Comparison of ENCODE assay signal across 8 cellular contexts in the genomic region with DNA sequence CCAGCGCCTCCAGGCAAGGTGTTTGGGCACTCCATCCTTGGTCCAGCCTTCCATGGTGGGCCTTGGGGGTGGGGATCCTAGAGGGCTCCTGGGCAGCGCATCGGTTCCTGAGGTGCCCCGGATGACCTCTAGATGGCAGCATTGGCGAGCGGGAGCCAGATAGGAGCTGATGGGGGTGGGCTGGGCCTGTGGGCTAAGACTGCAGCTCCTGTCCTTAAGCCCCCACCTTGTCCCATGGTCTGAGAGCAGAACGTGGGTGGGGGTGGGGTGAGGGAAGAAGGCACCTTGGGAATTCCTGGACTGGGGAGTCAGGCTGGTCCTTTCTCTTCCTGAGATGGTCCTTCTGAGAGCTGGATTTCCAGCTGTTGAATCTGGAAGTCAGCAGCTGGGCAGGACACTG.
A peak's percentile ranks its signal among the peaks of the same experiment; 100 is the strongest.
DNase-seq lines count a peak whose midpoint lies in the region; ATAC-seq and TF ChIP-seq lines count a peak whose summit lies in the region.

No MANE protein-coding gene starts in this region.

- H3K18ac ChIP-seq in mesenchymal stem cell (ENCODE audit: low read depth in 1 of 2, low read length in 2 of 2): no peak overlapping the region

- H3K27ac ChIP-seq in coronary artery (no peak overlapping the region), mesenchymal stem cell (ENCODE audit: low read length, poor library complexity, severe bottlenecking) (no peak overlapping the region)

- peak; percentile 51 to 55 for ATAC-seq in activated CD4-positive, CD25-positive, alpha-beta regulatory T cell treated with anti-CD3 and anti-CD28 coated beads, Interleukin-2, amount 50 U/mL, for 24 hours
- no peak for ATAC-seq in GM19328 (IDR thresholded peaks at IDR 0.05; ENCODE audit: unreplicated experiment)

- H2BK120ac ChIP-seq in mesenchymal stem cell (ENCODE audit: low read depth, low read length): no peak overlapping the region

- H2BK5ac ChIP-seq in mesenchymal stem cell (ENCODE audit: low read depth, low read length, poor library complexity, severe bottlenecking): no peak overlapping the region

- H2AFZ ChIP-seq in mesenchymal stem cell (ENCODE audit: low read depth, low read length): no peak overlapping the region

- H3K4me2 ChIP-seq in mesenchymal stem cell (ENCODE audit: low read length, poor library complexity, severe bottlenecking): no peak overlapping the region

- H3K27me3 ChIP-seq in mesenchymal stem cell (ENCODE audit: control insufficient read depth in 1 of 2, insufficient read depth in 1 of 2, low read length in 2 of 2): peaks cover 21 to 75% of the 10 kb centered on the region in 2 experiments

- TF ChIP-seq CTCF in coronary artery (IDR thresholded peaks at IDR 0.05): peak; percentile 54

- H3K4ac ChIP-seq in mesenchymal stem cell (ENCODE audit: low read depth in 1 of 2, low read length in 2 of 2): no peak overlapping the region

- H2AK5ac ChIP-seq in mesenchymal stem cell (ENCODE audit: low read length, severe bottlenecking): no peak overlapping the region

- no peak overlapping the region for H3K23ac ChIP-seq in mesenchymal stem cell (ENCODE audit: low read length in 2 of 2)

- no peak overlapping the region for H3K14ac ChIP-seq in mesenchymal stem cell (ENCODE audit: low read length in 2 of 2)

- H3K36me3 ChIP-seq in mesenchymal stem cell (ENCODE audit: control insufficient read depth in 1 of 2, insufficient read depth in 2 of 2, low read depth in 1 of 2, low read length in 2 of 2): no peaks in the 10 kb centered on the region

- H2BK12ac ChIP-seq in mesenchymal stem cell (ENCODE audit: low read length in 2 of 2): no peak overlapping the region

- WGBS in mesenchymal stem cell: 1% methylated on average over 7 of the region's 7 CpGs

- no peak overlapping the region for H3K9ac ChIP-seq in mesenchymal stem cell (ENCODE audit: low read length)

- H3K4me3 ChIP-seq in coronary artery (no peak overlapping the region), mesenchymal stem cell (ENCODE audit: insufficient read depth in 1 of 2, low read depth in 1 of 2, low read length in 2 of 2) (no peak overlapping the region)

- H3K9me3 ChIP-seq in mesenchymal stem cell (ENCODE audit: control insufficient read depth, low read length): no peaks in the 10 kb centered on the region

- DNase-seq in SIG-M5 treated with dmso at 0.1 percent for 504 hours (lab: John Stamatoyannopoulos, UW; ENCODE audit: unreplicated experiment) (peak; percentile 8), SIG-M5 (lab: John Stamatoyannopoulos, UW) (no peak), NCI-H2081 treated with DMSO at 0.1 percent for 48 hours (lab: John Stamatoyannopoulos, UW) (peak; percentile 23), coronary artery (ENCODE audit: low spot score) (no peak), mesenchymal stem cell (peak; percentile 50)
- DNase-seq in stimulated activated CD8-positive, alpha-beta memory T cell treated with anti-CD3 and anti-CD28 coated beads, Interleukin-4, amount 100 ng/mL, for 48 hours: peak; percentile 81

- H4K91ac ChIP-seq in mesenchymal stem cell (ENCODE audit: low read length): no peak overlapping the region

- no peak overlapping the region for H4K8ac ChIP-seq in mesenchymal stem cell (ENCODE audit: low read length)

- no peaks in the 10 kb centered on the region for H3K79me1 ChIP-seq in mesenchymal stem cell (replicated peaks; ENCODE audit: low read length, poor library complexity, severe bottlenecking)

- no peak overlapping the region for H2BK15ac ChIP-seq in mesenchymal stem cell (ENCODE audit: low read depth, poor library complexity, severe bottlenecking)

- H3K4me1 ChIP-seq in mesenchymal stem cell (ENCODE audit: control insufficient read depth, insufficient read depth, low read depth, low read length): no peaks in the 10 kb centered on the region

Comparison
In these comparisons a context has a peak if more than half of its experiments do, and no peak if none do; other contexts are left out.
1. DNase-seq: peak in SIG-M5 treated with dmso at 0.1 percent for 504 hours (single experiment), NCI-H2081 treated with DMSO at 0.1 percent for 48 hours (single experiment), mesenchymal stem cell (single experiment) and stimulated activated CD8-positive, alpha-beta memory T cell treated with anti-CD3 and anti-CD28 coated beads, Interleukin-4, amount 100 ng/mL, for 48 hours (single experiment); none in SIG-M5 (single experiment) and coronary artery (single experiment).